22 cellular contexts compared by ENCODE assay signal in the genomic region with DNA sequence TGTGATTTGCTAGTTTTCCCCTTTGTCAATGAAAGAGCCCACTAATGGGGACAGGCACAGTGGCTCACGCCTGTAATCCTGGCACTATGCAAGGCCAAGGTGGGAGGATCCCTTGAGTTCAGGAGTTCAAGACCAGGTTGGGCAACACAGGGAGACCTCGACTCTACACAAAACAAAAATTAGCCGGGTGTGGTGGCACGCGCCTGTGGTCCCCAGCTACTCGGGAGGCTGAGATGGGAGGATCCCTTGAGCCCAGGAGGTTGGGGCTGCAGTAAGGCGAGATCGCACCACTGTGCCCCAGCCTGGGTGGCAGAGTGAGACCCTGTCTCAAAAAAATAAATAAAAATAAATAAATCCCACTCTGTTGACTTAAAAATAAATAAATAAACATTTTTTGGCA.
"Had no signal": no experiment of that assay in that cellular context is flagged by ENCODE, and none has a peak within 500 bp of the region (broad histone marks: within the 10 kb centered on the region; RNA-seq: fewer than 3 reads in every experiment).

No MANE protein-coding gene starts in this region.

- H3K9me3 ChIP-seq: esophagus muscularis mucosa, gastroesophageal sphincter, heart right ventricle, left lung, lower lobe of right lung had no signal

- H3K4me3 Mint-ChIP-seq: naive thymus-derived CD4-positive, alpha-beta T cell had no signal

- H3K27me3 Mint-ChIP-seq: naive thymus-derived CD4-positive, alpha-beta T cell had no signal

- H3K4me3 ChIP-seq: coronary artery, dorsolateral prefrontal cortex, esophagus muscularis mucosa, gastroesophageal sphincter, heart right ventricle, left lung, lower lobe of right lung had no signal

- H3K27ac Mint-ChIP-seq: naive thymus-derived CD4-positive, alpha-beta T cell had no signal

- DNase-seq: dermis blood vessel endothelial cell; effector CD4-positive, alpha-beta T cell; effector memory CD4-positive, alpha-beta T cell; foreskin keratinocyte; heart right ventricle; hippocampal formation; left cardiac atrium; left ventricle myocardium superior; lower lobe of right lung; mesenchymal stem cell; midbrain; naive thymus-derived CD4-positive, alpha-beta T cell had no signal

- H3K9me3 Mint-ChIP-seq: naive thymus-derived CD4-positive, alpha-beta T cell had no signal

- ATAC-seq: foreskin keratinocyte; gastroesophageal sphincter; heart right ventricle; left cardiac atrium; left lung; left ventricle myocardium superior; lower lobe of right lung; naive thymus-derived CD4-positive, alpha-beta T cell had no signal

- FAIRE-seq: colon, endothelial cell of umbilical vein, frontal cortex, islet of Langerhans, keratinocyte had no signal

- H3K27ac ChIP-seq: coronary artery, dorsolateral prefrontal cortex, esophagus muscularis mucosa, foreskin keratinocyte, gastroesophageal sphincter, heart right ventricle, left lung, lower lobe of right lung had no signal

- H3K27me3 ChIP-seq: dorsolateral prefrontal cortex, esophagus muscularis mucosa, foreskin keratinocyte, gastroesophageal sphincter, heart right ventricle, left lung had no signal
